ENCODE assay signal across 17 cellular contexts in the genomic region with DNA sequence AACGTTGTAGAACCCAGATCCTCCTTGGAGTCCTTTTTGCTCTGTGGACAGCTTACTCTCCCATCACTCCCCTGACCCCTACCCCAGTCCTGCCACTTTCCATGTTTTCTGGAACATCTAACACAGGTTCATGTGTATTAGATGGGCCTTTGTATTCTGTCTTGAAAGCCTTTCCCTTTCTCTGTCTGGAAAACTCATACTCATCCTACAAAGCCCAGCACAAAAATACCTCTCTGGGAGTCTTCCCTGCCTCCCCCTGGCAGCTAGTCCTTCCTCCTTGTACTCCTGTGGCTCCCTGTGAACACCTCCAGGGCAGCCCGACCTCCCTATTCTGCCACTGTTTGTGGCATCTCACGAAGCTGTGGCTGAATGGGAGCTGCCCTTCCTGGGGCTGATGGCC. TPM values are rescaled to one million over a fixed set of nuclear protein-coding genes. Genes with fewer than 3 reads are reported as not detected.
DNase-seq lines count a peak whose midpoint lies in the region; ATAC-seq, FAIRE-seq and TF ChIP-seq lines count a peak whose summit lies in the region.
"Had no signal": no experiment of that assay in that cellular context is flagged by ENCODE, and none has a peak within 500 bp of the region (broad histone marks: within the 10 kb centered on the region; RNA-seq: fewer than 3 reads in every experiment).

No MANE protein-coding gene starts in this region.

- TF ChIP-seq POLR2A in gastroesophageal sphincter (IDR thresholded peaks at IDR 0.05) = no peak
- TF ChIP-seq POLR2A in prostate gland (IDR thresholded peaks at IDR 0.05) = no peak

- TF ChIP-seq CTCF in SK-N-SH (IDR thresholded peaks at IDR 0.05) (no peak), gastroesophageal sphincter (IDR thresholded peaks at IDR 0.05) (no peak), prostate gland (IDR thresholded peaks at IDR 0.05) (no peak)

- no peaks in the 10 kb centered on the region for H3K9me3 ChIP-seq in SK-N-SH
- H3K9me3 ChIP-seq in gastroesophageal sphincter = no peaks in the 10 kb centered on the region
- no peaks in the 10 kb centered on the region for H3K9me3 ChIP-seq in prostate gland

- H3K27me3 ChIP-seq in SK-N-SH (ENCODE audit: insufficient read depth) (no peaks in the 10 kb centered on the region), gastroesophageal sphincter (peaks cover 7% of the 10 kb centered on the region), prostate gland (replicated peaks; ENCODE audit: insufficient read depth) (no peaks in the 10 kb centered on the region)

- intact Hi-C loops in prostate gland (cut with DNase I) = no loop called here

- H3K4me3 ChIP-seq in SK-N-SH (ENCODE audit: low read depth in 2 of 2, low read length in 1 of 2) = no peak overlapping the region
- no peak overlapping the region for H3K4me3 ChIP-seq in gastroesophageal sphincter
- H3K4me3 ChIP-seq in prostate gland = no peak overlapping the region

- no peaks in the 10 kb centered on the region for H3K9me2 ChIP-seq in SK-N-SH

- H3K79me2 ChIP-seq in SK-N-SH (ENCODE audit: insufficient read depth) = no peaks in the 10 kb centered on the region

- no peak overlapping the region for H3K4me2 ChIP-seq in SK-N-SH

- TF ChIP-seq EP300 in SK-N-SH (IDR thresholded peaks at IDR 0.05; ENCODE audit: borderline replicate concordance in 1 of 2, low read depth in 1 of 2, low read length in 1 of 2) (no peak), gastroesophageal sphincter (IDR thresholded peaks at IDR 0.05) (no peak)

- H3F3A ChIP-seq in SK-N-SH (replicated peaks; ENCODE audit: insufficient read depth) = peaks cover 8% of the 10 kb centered on the region

- H3K9ac ChIP-seq in SK-N-SH = no peak overlapping the region

- H3K4me1 ChIP-seq in SK-N-SH (ENCODE audit: control insufficient read depth in 1 of 2, insufficient read depth in 2 of 2, low read depth in 1 of 2, low read length in 1 of 2) (peaks cover 4 to 40% of the 10 kb centered on the region in 2 experiments; a peak in 2 of 4 replicates), gastroesophageal sphincter (peaks cover 0 to 17% (median 4%) of the 10 kb centered on the region in 3 donors), prostate gland (replicated peaks) (no peaks in the 10 kb centered on the region)

- no peak overlapping the region for H2AFZ ChIP-seq in SK-N-SH (ENCODE audit: low read depth)

- no peak for DNase-seq in SK-N-SH
- DNase-seq in prostate gland (ENCODE audit: low spot score) = no peak
- DNase-seq in urothelium cell line (ENCODE audit: low spot score) = no peak
- no peak for DNase-seq in D341Med (ENCODE audit: low spot score)
- DNase-seq in NCI-H2171 (lab: John Stamatoyannopoulos, UW) = no peak
- DNase-seq: activated CD4-positive, alpha-beta T cell treated with anti-CD3 and anti-CD28 coated beads, Interleukin-2, amount 50 U/mL, for 1 hour; activated T-cell treated with anti-CD3 and anti-CD28 coated beads, Interleukin-2, amount 50 U/mL, for 1 hour; cerebellar nuclear complex; stimulated activated naive CD8-positive, alpha-beta T cell treated with anti-CD3 and anti-CD28 coated beads, Interleukin-15, Interleukin-2, amounts not matched to agents 100 U/mL and 50 U/mL, for 24 hours had no signal

- FAIRE-seq in urothelium cell line (lab: Jason Lieb, UNC) = peak; percentile 68

- no peaks in the 10 kb centered on the region for H4K20me1 ChIP-seq in SK-N-SH (ENCODE audit: insufficient read depth)

- CTCF ChIA-PET in SK-N-SH (lab: Yijun Ruan, JAX) = interaction anchor here (0.9 to 15.4 kb wide), 9 partner anchors 10 to 237 kb away, joined by 3 to 459 read pairs (median 6); partner anchors contain the start of genes NT5C1A and PABPC4

- H3K27ac ChIP-seq in SK-N-SH (ENCODE audit: low read depth in 2 of 2, low read length in 1 of 2) (peak overlapping the region in 1 of 2 experiments; percentile 72; a peak in 1 of 4 replicates), gastroesophageal sphincter (peak overlapping the region; percentile 8 to 74 (median 58)), prostate gland (peak overlapping the region; percentile 13 to 58)
- H3K27ac ChIP-seq: 22Rv1 had no signal

- H3K36me3 ChIP-seq in SK-N-SH (replicated peaks in 1 of 2; ENCODE audit: control insufficient read depth in 1 of 2, insufficient read depth in 2 of 2, low read length in 1 of 2) (no peaks in the 10 kb centered on the region), gastroesophageal sphincter (no peaks in the 10 kb centered on the region), prostate gland (no peaks in the 10 kb centered on the region)

- no peak for ATAC-seq in SK-N-SH treated with all-trans-retinoic acid at 6 μM for 48 hours
- no peak for ATAC-seq in gastroesophageal sphincter
- ATAC-seq in HG03045 (IDR thresholded peaks at IDR 0.05; ENCODE audit: unreplicated experiment) = no peak
- ATAC-seq: stimulated activated naive CD8-positive, alpha-beta T cell treated with anti-CD3 and anti-CD28 coated beads, Interleukin-15, Interleukin-2, amounts not matched to agents 100 U/mL and 50 U/mL, for 24 hours had no signal

- no peak for TF ChIP-seq RAD21 in SK-N-SH (IDR thresholded peaks at IDR 0.05; ENCODE audit: low read length)

- POLR2A ChIA-PET in SK-N-SH (lab: Yijun Ruan, JAX) = interaction anchor here (1.0 to 1.6 kb wide), 5 partner anchors 8 to 25 kb away, joined by 3 to 8 read pairs (median 6); partner anchors contain the start of gene NT5C1A

- 62% methylated on average over 3 of the region's 3 CpGs for WGBS in SK-N-SH (ENCODE audit: low lambda C conversion rate)
- WGBS in gastroesophageal sphincter (ENCODE audit: low coverage in 1 of 2), 2 donors = 64 to 83% methylated on average over 1 to 2 of the region's 3 CpGs
- 82% methylated on average over 3 of the region's 3 CpGs for WGBS in prostate gland

TF ChIP-seq in SK-N-SH treated with all-trans-retinoic acid at 6 μM for 48 hours, 23 proteins besides CTCF, POLR2A, EP300 and RAD21:
- peak; percentile 93 for TF ChIP-seq ZFP3 (CRISPR knock-in tag; IDR thresholded peaks at IDR 0.05)
- TF ChIP-seq ARNTL (CRISPR knock-in tag; IDR thresholded peaks at IDR 0.05; ENCODE audit: borderline replicate concordance, low read depth) = no peak
TF ChIP-seq in SK-N-SH treated with all-trans-retinoic acid at 6 μM for 48 hours: peak in this region for 1.

TF ChIP-seq in SK-N-SH, 30 proteins besides CTCF, POLR2A, EP300 and RAD21:
- TF ChIP-seq FOXJ3 (CRISPR knock-in tag; IDR thresholded peaks at IDR 0.05) = no peak
- no peak for TF ChIP-seq RXRA (IDR thresholded peaks at IDR 0.05; ENCODE audit: borderline replicate concordance, low read depth)
- TF ChIP-seq USF1 (IDR thresholded peaks at IDR 0.05; ENCODE audit: borderline replicate concordance, low read depth) = no peak

RNA-seq across cellular contexts. Expression of gene HEYL, which starts 7.8 kb away (rescaled TPM):
- polyA plus RNA-seq in SK-N-SH (2012; rRNA removed) = not detected in 2 replicates
- not detected in 2 replicates for polyA plus RNA-seq in SK-N-SH (2012; cell fraction: cytosol; rRNA removed)
- not detected in 2 replicates for polyA plus RNA-seq in SK-N-SH (2012; cell fraction: nucleus; rRNA removed)
- total RNA-seq in gastroesophageal sphincter (1 to 10 TPM; 3.0 to 8.4 (median 6.0) TPM), prostate gland (10 to 100 TPM in 1 of 2 donors, 1 to 10 TPM in 1; 2.6 to 51.9 TPM)
- total RNA-seq: Daoy had no signal

RNA-seq across cellular contexts. Expression of gene NT5C1A, which starts 24.7 kb away (rescaled TPM):
- polyA plus RNA-seq in SK-N-SH (2012; rRNA removed) = 0.12 and 0.73 TPM in 2 replicates
- polyA plus RNA-seq in SK-N-SH (2012; cell fraction: cytosol; rRNA removed) = 0.26 and 0.60 TPM in 2 replicates
- polyA plus RNA-seq in SK-N-SH (2012; cell fraction: nucleus; rRNA removed) = 0.13 and 1.6 TPM in 2 replicates
- total RNA-seq in gastroesophageal sphincter (1 to 10 TPM in 1 of 4 donors, not detected in 3; 1.1 TPM), prostate gland (under 1 TPM in 1 of 2 donors, not detected in 1; 0.91 TPM)
- total RNA-seq: Daoy, NCI-H460 had no signal
- polyA plus RNA-seq: CD14-positive monocyte had no signal

RNA-seq across cellular contexts. Expression of gene HPCAL4, which starts 44.0 kb away (rescaled TPM):
- polyA plus RNA-seq in SK-N-SH (2012; rRNA removed) = 0.15 and 0.55 TPM in 2 replicates
- 0.33 and 0.90 TPM in 2 replicates for polyA plus RNA-seq in SK-N-SH (2012; cell fraction: cytosol; rRNA removed)
- polyA plus RNA-seq in SK-N-SH (2012; cell fraction: nucleus; rRNA removed) = 0.15 and 0.21 TPM in 2 replicates
- total RNA-seq in gastroesophageal sphincter = 1 to 10 TPM in 1 of 4 donors, under 1 TPM in 1, not detected in 2; 0.17 to 1.8 TPM
- 1 to 10 TPM in 1 of 2 donors, not detected in 1; 4.9 TPM for total RNA-seq in prostate gland
- total RNA-seq: mesenteric fat pad had no signal
